ENCODE assay signal across 9 cellular contexts in the genomic region with DNA sequence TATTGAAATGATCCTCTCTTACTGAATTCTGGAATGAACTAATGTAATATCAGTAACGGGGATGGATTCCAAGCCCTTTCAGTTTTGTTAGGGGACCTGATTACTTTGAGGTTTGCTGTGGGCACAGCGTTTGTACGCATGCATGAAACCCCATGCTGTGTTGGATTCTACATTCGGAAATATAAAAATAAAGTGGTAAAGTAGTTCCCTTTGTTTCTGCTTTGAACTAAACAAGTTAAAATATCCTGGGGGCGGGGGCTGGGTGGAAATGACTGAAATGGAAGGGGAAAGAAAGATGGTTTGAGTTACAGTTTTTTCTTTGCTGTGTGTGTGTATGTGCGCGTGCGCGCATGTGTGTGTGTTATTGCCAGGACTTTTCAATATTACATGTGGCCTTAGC.
"Had no signal": no experiment of that assay in that cellular context is flagged by ENCODE, and none has a peak within 500 bp of the region (broad histone marks: within the 10 kb centered on the region; RNA-seq: fewer than 3 reads in every experiment).

No MANE protein-coding gene starts in this region.

- H3K36me3 ChIP-seq: HAP-1 had no signal

- H3K9me3 Mint-ChIP-seq: GM23338 had no signal

- H3K9ac ChIP-seq: GM23248 had no signal

- H3K27ac ChIP-seq: GM23248 had no signal

- H3K4me3 Mint-ChIP-seq: GM23338, H9, HFFc6 had no signal

- DNase-seq: GM23248, GOT3, H7, H9, HCEC 1CT, HFFc6 had no signal

- ATAC-seq: GM23338, HCT116 had no signal

- H3K9me3 ChIP-seq: HAP-1 had no signal

- H3K4me3 ChIP-seq: GM23248, GM23338, HAP-1 had no signal

- H3K27ac Mint-ChIP-seq: GM23338, HFFc6 had no signal

- H3K4me1 ChIP-seq: HAP-1 had no signal
